In genomic region chr11:65422104-65422632, GRCh38 we compare ENCODE assay signal across 8 cellular contexts. TPM values are rescaled to one million over a fixed set of nuclear protein-coding genes. Genes with fewer than 3 reads are reported as not detected.
DNase-seq lines count a peak whose midpoint lies in the region; ATAC-seq and TF ChIP-seq lines count a peak whose summit lies in the region.

No MANE protein-coding gene starts in this region.

- peaks cover 5% of the 10 kb centered on the region for H3K36me3 Mint-ChIP-seq in neural progenitor cell

- H3K4me1 Mint-ChIP-seq in neural progenitor cell: peaks cover 86% of the 10 kb centered on the region
- peaks cover 77% of the 10 kb centered on the region for H3K4me1 Mint-ChIP-seq in stimulated activated naive CD8-positive, alpha-beta T cell treated with anti-CD3 and anti-CD28 coated beads, Interleukin-15, amount 100 ng/mL, for 72 hours

- no peaks in the 10 kb centered on the region for H3K27me3 ChIP-seq in SJCRH30
- H3K27me3 ChIP-seq in foreskin keratinocyte: no peaks in the 10 kb centered on the region
- H3K27me3 ChIP-seq in neural progenitor cell: no peaks in the 10 kb centered on the region

- ATAC-seq in foreskin keratinocyte: peak; percentile 4
- ATAC-seq in stimulated activated naive CD8-positive, alpha-beta T cell treated with anti-CD3 and anti-CD28 coated beads, Interleukin-15, amount 100 ng/mL, for 72 hours: peak; percentile 7

- peak overlapping the region; percentile 98 for H3K27ac Mint-ChIP-seq in neural progenitor cell
- H3K27ac Mint-ChIP-seq in stimulated activated naive CD8-positive, alpha-beta T cell treated with anti-CD3 and anti-CD28 coated beads, Interleukin-15, amount 100 ng/mL, for 72 hours: peak overlapping the region; percentile 99 to 100

- peak; percentile 10 for TF ChIP-seq CTCF in foreskin keratinocyte (conservative IDR thresholded peaks at IDR 0.05)
- peak; percentile 18 for TF ChIP-seq CTCF in neural progenitor cell (IDR thresholded peaks at IDR 0.05)

- H3K4me2 ChIP-seq in neural progenitor cell: peak overlapping the region; percentile 93

- peaks cover 15% of the 10 kb centered on the region for H3K27me3 Mint-ChIP-seq in neural progenitor cell (ENCODE audit: insufficient read depth, low read depth)
- peaks cover 7% of the 10 kb centered on the region for H3K27me3 Mint-ChIP-seq in stimulated activated naive CD8-positive, alpha-beta T cell treated with anti-CD3 and anti-CD28 coated beads, Interleukin-15, amount 100 ng/mL, for 72 hours

- H3K4me3 Mint-ChIP-seq in neural progenitor cell: peak overlapping the region; percentile 75
- peak overlapping the region; percentile 90 to 97 for H3K4me3 Mint-ChIP-seq in stimulated activated naive CD8-positive, alpha-beta T cell treated with anti-CD3 and anti-CD28 coated beads, Interleukin-15, amount 100 ng/mL, for 72 hours

- H3K9me3 Mint-ChIP-seq in neural progenitor cell: no peaks in the 10 kb centered on the region
- H3K9me3 Mint-ChIP-seq in stimulated activated naive CD8-positive, alpha-beta T cell treated with anti-CD3 and anti-CD28 coated beads, Interleukin-15, amount 100 ng/mL, for 72 hours: peaks cover 0 to 10% of the 10 kb centered on the region in 2 donors

- H3K79me2 ChIP-seq in neural progenitor cell (ENCODE audit: low read depth): peaks cover 86% of the 10 kb centered on the region

- H3K4me3 ChIP-seq in SJCRH30 (peak overlapping the region; percentile 71), neural progenitor cell (peak overlapping the region; percentile 61)

- H3K9ac ChIP-seq in neural progenitor cell: peak overlapping the region; percentile 52

- H2AFZ ChIP-seq in neural progenitor cell (replicated peaks): peak overlapping the region; percentile 67

- peaks cover 37% of the 10 kb centered on the region for H3F3A ChIP-seq in neural progenitor cell (ENCODE audit: low read depth)

- no peaks in the 10 kb centered on the region for H3K9me3 ChIP-seq in SJCRH30 (replicated peaks)
- H3K9me3 ChIP-seq in neural progenitor cell (ENCODE audit: low read depth): no peaks in the 10 kb centered on the region

- peak; percentile 87 for DNase-seq in SIG-M5 treated with dmso at 0.1 percent for 504 hours (lab: John Stamatoyannopoulos, UW; ENCODE audit: unreplicated experiment)
- no peak for DNase-seq in SIG-M5 (lab: John Stamatoyannopoulos, UW)
- peak; percentile 94 to 97 for DNase-seq in SJCRH30
- peak; percentile 77 to 90 (median 83) for DNase-seq in activated naive CD4-positive, alpha-beta T cell (lab: John Stamatoyannopoulos, UW)
- peak; percentile 79 to 89 for DNase-seq in foreskin keratinocyte
- DNase-seq in neural progenitor cell (ENCODE audit: low spot score): peak; percentile 96
- peak; percentile 98 to 99 for DNase-seq in stimulated activated naive CD8-positive, alpha-beta T cell treated with anti-CD3 and anti-CD28 coated beads, Interleukin-15, amount 100 ng/mL, for 72 hours

- H3K36me3 ChIP-seq in SJCRH30: peaks cover 17% of the 10 kb centered on the region
- no peaks in the 10 kb centered on the region for H3K36me3 ChIP-seq in neural progenitor cell

- peaks cover 39% of the 10 kb centered on the region for H3K4me1 ChIP-seq in SJCRH30
- H3K4me1 ChIP-seq in foreskin keratinocyte: peaks cover 27% of the 10 kb centered on the region
- peaks cover 47% of the 10 kb centered on the region for H3K4me1 ChIP-seq in neural progenitor cell

- H3K27ac ChIP-seq in SJCRH30 (peak overlapping the region; percentile 98), foreskin keratinocyte (peak overlapping the region; percentile 100), neural progenitor cell (peak overlapping the region; percentile 61)

- TF ChIP-seq RAD21 in Ishikawa (IDR thresholded peaks at IDR 0.05; ENCODE audit: low read depth): peak; percentile 24; the same call in 1 of the 2 replicates

- TF ChIP-seq EP300 in Ishikawa (IDR thresholded peaks at IDR 0.05; ENCODE audit: borderline replicate concordance): peak; percentile 80

- peaks cover 4% of the 10 kb centered on the region for H4K20me1 ChIP-seq in neural progenitor cell (ENCODE audit: low read depth)

TF ChIP-seq in Ishikawa, 13 proteins besides CTCF, POLR2A, EP300 and RAD21:
- peak; percentile 79 for TF ChIP-seq ZBTB7A (IDR thresholded peaks at IDR 0.05; ENCODE audit: low read depth)
- TF ChIP-seq YY1 (IDR thresholded peaks at IDR 0.05; ENCODE audit: low read depth): 0 out of 2 replicates have a peak, but pooled peaks have one; percentile 21
- TF ChIP-seq USF1 (IDR thresholded peaks at IDR 0.05): peak; percentile 80
- peak; percentile 63 for TF ChIP-seq NFIC (IDR thresholded peaks at IDR 0.05)
- no peak for TF ChIP-seq REST (IDR thresholded peaks at IDR 0.05; ENCODE audit: low read depth)
- TF ChIP-seq TEAD4 (IDR thresholded peaks at IDR 0.05): peak; percentile 70
- peak; percentile 62; the same call in 1 of the 2 replicates for TF ChIP-seq FOXM1 (IDR thresholded peaks at IDR 0.05; ENCODE audit: borderline replicate concordance, low read depth)
- peak; percentile 78 for TF ChIP-seq CREB1 (IDR thresholded peaks at IDR 0.05; ENCODE audit: low read depth)
- TF ChIP-seq TAF1 (IDR thresholded peaks at IDR 0.05; ENCODE audit: low read depth): peak; percentile 78
- no peak for TF ChIP-seq EGR1 (IDR thresholded peaks at IDR 0.05)
- TF ChIP-seq, protein P1, sequence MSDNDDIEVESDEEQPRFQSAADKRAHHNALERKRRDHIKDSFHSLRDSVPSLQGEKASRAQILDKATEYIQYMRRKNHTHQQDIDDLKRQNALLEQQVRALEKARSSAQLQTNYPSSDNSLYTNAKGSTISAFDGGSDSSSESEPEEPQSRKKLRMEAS (IDR thresholded peaks at IDR 0.05): peak; percentile 88
- peak; percentile 90 for TF ChIP-seq TCF12 (IDR thresholded peaks at IDR 0.05; ENCODE audit: low read depth)
- TF ChIP-seq CEBPB (IDR thresholded peaks at IDR 0.05): peak; percentile 10; the same call in 1 of the 2 replicates

RNA-seq across cellular contexts. Expression of gene NEAT1, which starts 0.4 kb away (rescaled TPM):
- 6.2 and 12.8 TPM in 2 replicates for total RNA-seq in SJCRH30 (2014; rRNA removed; shearing (Covaris generic))
- total RNA-seq in foreskin keratinocyte (66.8 and 83.1 TPM in 2 replicates), neural progenitor cell (ENCODE audit: low replicate concordance) (2.8 and 4.0 TPM in 2 replicates)
- 100 and 119 TPM in 2 replicates for polyA plus RNA-seq in foreskin keratinocyte

RNA-seq across cellular contexts. Expression of gene FRMD8, which starts 35.7 kb away (rescaled TPM):
- total RNA-seq in SJCRH30 (2014; rRNA removed; shearing (Covaris generic)): 21.0 and 22.2 TPM in 2 replicates
- 26.3 and 29.7 TPM in 2 replicates for total RNA-seq in foreskin keratinocyte
- polyA plus RNA-seq in foreskin keratinocyte: 16.0 and 17.0 TPM in 2 replicates
- total RNA-seq in neural progenitor cell (ENCODE audit: low replicate concordance): 5.8 and 28.3 TPM in 2 replicates

RNA-seq across cellular contexts. Expression of gene SLC25A45, which starts 39.7 kb away (rescaled TPM):
- 1.1 and 1.3 TPM in 2 replicates for total RNA-seq in SJCRH30 (2014; rRNA removed; shearing (Covaris generic))
- total RNA-seq in foreskin keratinocyte (0.25 and 0.58 TPM in 2 replicates), neural progenitor cell (ENCODE audit: low replicate concordance) (0.47 and 1.2 TPM in 2 replicates)
- 0.16 and 0.17 TPM in 2 replicates for polyA plus RNA-seq in foreskin keratinocyte
